Comparison of ENCODE assay signal across 8 cellular contexts in the genomic region with DNA sequence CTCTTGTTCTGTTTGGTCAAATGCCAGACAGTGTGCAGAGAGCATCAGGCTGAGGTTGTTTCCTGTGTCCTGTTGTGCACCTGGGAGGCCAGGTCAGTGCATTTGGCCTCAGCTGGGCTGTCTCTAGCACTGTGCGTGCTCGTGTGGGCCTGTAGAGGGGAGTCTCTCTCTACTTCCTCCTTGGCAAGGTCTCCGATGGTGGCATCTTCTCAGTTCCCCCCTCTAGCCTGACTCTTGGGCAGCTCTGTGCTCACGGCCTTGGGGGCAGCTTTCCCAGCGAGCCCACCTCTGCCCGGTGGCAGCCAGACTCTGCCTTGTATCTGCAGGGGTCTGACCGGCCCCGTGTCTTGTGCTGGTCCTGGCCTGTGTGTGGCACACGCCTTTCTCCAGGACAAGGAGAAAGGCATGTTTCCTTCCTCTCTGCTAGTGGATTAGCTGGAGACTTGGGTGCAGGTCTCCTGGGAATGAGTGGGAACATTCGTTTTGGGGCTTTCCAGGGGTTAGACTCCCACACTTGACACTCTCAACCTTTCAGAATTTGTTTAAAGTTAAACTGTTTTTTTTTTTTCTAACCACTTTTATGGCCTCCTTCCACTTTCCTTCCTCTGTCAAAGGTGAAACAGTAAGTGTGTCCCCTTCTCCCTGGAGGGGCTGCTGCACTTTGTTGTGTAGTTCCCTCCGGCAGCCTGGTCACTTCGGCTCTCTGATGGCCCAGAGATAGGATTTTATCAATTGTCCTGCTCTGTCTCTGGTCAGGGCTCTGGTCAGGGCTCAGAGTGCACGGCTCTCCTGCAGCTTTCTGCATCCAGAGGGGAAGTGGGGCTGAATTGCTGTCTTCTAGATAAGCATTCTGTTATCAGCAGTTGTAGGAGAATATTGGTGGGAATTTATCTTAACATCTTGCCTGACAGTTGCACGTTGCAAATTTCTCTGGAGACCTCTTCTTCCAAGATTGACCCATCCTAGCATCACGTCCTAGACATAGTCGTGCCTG.
DNase-seq lines count a peak whose midpoint lies in the region; ATAC-seq and TF ChIP-seq lines count a peak whose summit lies in the region.

No MANE protein-coding gene starts in this region.

- TF ChIP-seq POLR2A in body of pancreas (IDR thresholded peaks at IDR 0.05): no peak
- no peak for TF ChIP-seq POLR2A in suprapubic skin (IDR thresholded peaks at IDR 0.05)

- TF ChIP-seq CTCF in GM12872 (IDR thresholded peaks at IDR 0.05; ENCODE audit: insufficient read depth, low read depth, low read length) (peak; percentile 72), body of pancreas (IDR thresholded peaks at IDR 0.05) (peak in 1 of 7 experiments; percentile 7), suprapubic skin (IDR thresholded peaks at IDR 0.05) (no peak)

- peaks cover 0 to 2% (median 0%) of the 10 kb centered on the region in 11 donors for H3K9me3 Mint-ChIP-seq in naive thymus-derived CD4-positive, alpha-beta T cell

- H3K27me3 ChIP-seq in HUES48 (ENCODE audit: control insufficient read depth, insufficient read depth, low read length) (no peaks in the 10 kb centered on the region), body of pancreas (no peaks in the 10 kb centered on the region), suprapubic skin (no peaks in the 10 kb centered on the region)
- no peaks in the 10 kb centered on the region for H3K27me3 ChIP-seq in naive thymus-derived CD4-positive, alpha-beta T cell (ENCODE audit: control insufficient read depth in 2 of 2, insufficient read depth in 2 of 2, low read length in 2 of 2)

- H3K4me1 Mint-ChIP-seq in naive thymus-derived CD4-positive, alpha-beta T cell: peaks cover 34 to 62% (median 54%) of the 10 kb centered on the region in 7 donors

- 61 to 75% methylated on average over 13 to 15 of the region's 16 CpGs for WGBS in body of pancreas, 2 donors
- 66% methylated on average over 16 of the region's 16 CpGs for WGBS in suprapubic skin

- no peaks in the 10 kb centered on the region for H3K9me3 ChIP-seq in HUES48 (ENCODE audit: control insufficient read depth, insufficient read depth, low read length)
- no peaks in the 10 kb centered on the region for H3K9me3 ChIP-seq in body of pancreas
- H3K9me3 ChIP-seq in naive thymus-derived CD4-positive, alpha-beta T cell (ENCODE audit: control insufficient read depth in 2 of 3, low read length in 3 of 3): no peaks in the 10 kb centered on the region
- H3K9me3 ChIP-seq in suprapubic skin: no peaks in the 10 kb centered on the region

- H3K4me3 ChIP-seq in HUES48 (ENCODE audit: low read depth, low read length) (no peak overlapping the region), body of pancreas (no peak overlapping the region), suprapubic skin (no peak overlapping the region)
- H3K4me3 ChIP-seq in naive thymus-derived CD4-positive, alpha-beta T cell (ENCODE audit: low read length): no peak overlapping the region

- peak overlapping the region in 9 of 10 donors; percentile 17 to 72 (median 58) for H3K4me3 Mint-ChIP-seq in naive thymus-derived CD4-positive, alpha-beta T cell

- H3K27ac ChIP-seq in HUES48 (ENCODE audit: low read depth, low read length): peak overlapping the region; percentile 88
- H3K27ac ChIP-seq in body of pancreas: peak overlapping the region in 2 of 4 donors; percentile 22 to 27
- H3K27ac ChIP-seq in naive thymus-derived CD4-positive, alpha-beta T cell (ENCODE audit: low read depth, low read length): no peak overlapping the region
- no peak overlapping the region for H3K27ac ChIP-seq in suprapubic skin

- H3K4me1 ChIP-seq in HUES48 (ENCODE audit: control insufficient read depth, insufficient read depth, low read length) (peaks cover 40% of the 10 kb centered on the region), body of pancreas (peaks cover 28% of the 10 kb centered on the region), suprapubic skin (peaks cover 16% of the 10 kb centered on the region)
- no peaks in the 10 kb centered on the region for H3K4me1 ChIP-seq in naive thymus-derived CD4-positive, alpha-beta T cell (ENCODE audit: control insufficient read depth in 2 of 2, insufficient read depth in 2 of 2, low read length in 2 of 2)

- intact Hi-C loops in body of pancreas (cut with DNase I): no loop called here
- intact Hi-C loops in naive thymus-derived CD4-positive, alpha-beta T cell (cut with micrococcal nuclease): no loop called here

- H3K27ac Mint-ChIP-seq in naive thymus-derived CD4-positive, alpha-beta T cell: peak overlapping the region; percentile 1 to 93 (median 61)

- no peak overlapping the region for H3K9ac ChIP-seq in HUES48 (ENCODE audit: low read depth, low read length)

- no peak for TF ChIP-seq EP300 in suprapubic skin (IDR thresholded peaks at IDR 0.05)

- peaks cover 0 to 36% (median 9%) of the 10 kb centered on the region in 5 donors for H3K36me3 Mint-ChIP-seq in naive thymus-derived CD4-positive, alpha-beta T cell

- H3K27me3 Mint-ChIP-seq in naive thymus-derived CD4-positive, alpha-beta T cell: no peaks in the 10 kb centered on the region

- peak in 1 of 4 donors; percentile 23 for DNase-seq in body of pancreas
- DNase-seq in naive thymus-derived CD4-positive, alpha-beta T cell: peak in 3 of 9 donors; percentile 8 to 15 (median 13)
- DNase-seq in suprapubic skin (ENCODE audit: low spot score in 2 of 2): no peak
- DNase-seq in NCI-H1436 (lab: John Stamatoyannopoulos, UW): no peak
- DNase-seq in NCI-H345 treated with DMSO at 0.1 percent for 48 hours (lab: John Stamatoyannopoulos, UW; ENCODE audit: unreplicated experiment): no peak

- H3K36me3 ChIP-seq in HUES48 (ENCODE audit: control insufficient read depth, insufficient read depth, low read length): 0 out of 2 replicates have a peak, but pooled peaks cover 12% of the 10 kb centered on the region
- no peaks in the 10 kb centered on the region for H3K36me3 ChIP-seq in body of pancreas (replicated peaks in 1 of 2; ENCODE audit: insufficient read depth in 1 of 2, low read depth in 2 of 2)
- peaks cover 0 to 15% (median 0%) of the 10 kb centered on the region in 3 experiments for H3K36me3 ChIP-seq in naive thymus-derived CD4-positive, alpha-beta T cell (ENCODE audit: control insufficient read depth in 2 of 3, insufficient read depth in 3 of 3, low read length in 3 of 3)
- H3K36me3 ChIP-seq in suprapubic skin: peaks cover 2% of the 10 kb centered on the region

- POLR2A ChIA-PET in naive thymus-derived CD4-positive, alpha-beta T cell (lab: Charles Lee): no interaction called here

- peak; percentile 91 for ATAC-seq in GM21447 (IDR thresholded peaks at IDR 0.05; ENCODE audit: unreplicated experiment)
- peak; percentile 33 for ATAC-seq in body of pancreas
- ATAC-seq in naive thymus-derived CD4-positive, alpha-beta T cell: peak; percentile 89

- CTCF ChIA-PET in naive thymus-derived CD4-positive, alpha-beta T cell (lab: Charles Lee): no interaction called here

Comparison
In these comparisons a context has a peak if more than half of its experiments do, and no peak if none do; other contexts are left out.
1. ATAC-seq: peak in every context shown above with its lines; median percentile 91 in GM21447; 89 in naive thymus-derived CD4-positive, alpha-beta T cell; 33 in body of pancreas.